Comparison of ENCODE assay signal across 25 cellular contexts in genomic region chr13:59061621-59062020, GRCh38.
"Had no signal": no experiment of that assay in that cellular context is flagged by ENCODE, and none has a peak within 500 bp of the region (broad histone marks: within the 10 kb centered on the region; RNA-seq: fewer than 3 reads in every experiment).

No MANE protein-coding gene starts in this region.

- H3K27me3 Mint-ChIP-seq: activated naive CD8-positive, alpha-beta T cell treated with anti-CD3 and anti-CD28 coated beads, Interleukin-2, amount 10 ng/mL, durations not matched to agents 7 days and 5 days; IgD-negative memory B cell had no signal

- H3K27ac ChIP-seq: adrenal gland, KMS-11, SJCRH30 had no signal

- H3K27ac Mint-ChIP-seq: activated CD8-positive, alpha-beta T cell treated with anti-CD3 and anti-CD28 coated beads, Interleukin-2, amount 10 ng/mL, durations not matched to agents 7 days and 5 days; activated naive CD8-positive, alpha-beta T cell treated with anti-CD3 and anti-CD28 coated beads, Interleukin-2, amount 10 ng/mL, durations not matched to agents 7 days and 5 days; IgD-negative memory B cell; T-helper 1 cell treated with Interleukin-12 subunit alpha and Interleukin-12 subunit beta and Interleukin-4 antibody, amounts not matched to agents 30 μg/mL and 1 μg/mL, for 36 hours; WTC11 had no signal

- H3K9ac ChIP-seq: KMS-11 had no signal

- H3K27me3 ChIP-seq: adrenal gland had no signal

- H3K4me1 Mint-ChIP-seq: activated naive CD8-positive, alpha-beta T cell treated with anti-CD3 and anti-CD28 coated beads, Interleukin-2, amount 10 ng/mL, durations not matched to agents 7 days and 5 days; IgD-negative memory B cell had no signal

- H3K36me3 ChIP-seq: adrenal gland, SJCRH30 had no signal

- H3K36me3 Mint-ChIP-seq: activated naive CD8-positive, alpha-beta T cell treated with anti-CD3 and anti-CD28 coated beads, Interleukin-2, amount 10 ng/mL, durations not matched to agents 7 days and 5 days; IgD-negative memory B cell; WTC11 had no signal

- H3K9me3 Mint-ChIP-seq: activated naive CD8-positive, alpha-beta T cell treated with anti-CD3 and anti-CD28 coated beads, Interleukin-2, amount 10 ng/mL, durations not matched to agents 7 days and 5 days; T-helper 1 cell treated with Interleukin-12 subunit alpha and Interleukin-12 subunit beta and Interleukin-4 antibody, amounts not matched to agents 30 μg/mL and 1 μg/mL, for 36 hours; WTC11 had no signal

- H3K4me3 ChIP-seq: adrenal gland, SJCRH30 had no signal

- H3K9me3 ChIP-seq: adrenal gland, SJCRH30 had no signal

- ATAC-seq: activated CD8-positive, alpha-beta T cell treated with anti-CD3 and anti-CD28 coated beads, Interleukin-2, amount 10 ng/mL, durations not matched to agents 7 days and 5 days; Panc1; Right ventricle myocardium inferior; WTC11 had no signal

- H3K4me1 ChIP-seq: adrenal gland, SJCRH30 had no signal

- H3K4me2 ChIP-seq: KMS-11 had no signal

- H3K4me3 Mint-ChIP-seq: activated CD8-positive, alpha-beta T cell treated with anti-CD3 and anti-CD28 coated beads, Interleukin-2, amount 10 ng/mL, durations not matched to agents 7 days and 5 days; activated naive CD8-positive, alpha-beta T cell treated with anti-CD3 and anti-CD28 coated beads, Interleukin-2, amount 10 ng/mL, durations not matched to agents 7 days and 5 days; IgD-negative memory B cell; T-helper 1 cell treated with Interleukin-12 subunit alpha and Interleukin-12 subunit beta and Interleukin-4 antibody, amounts not matched to agents 30 μg/mL and 1 μg/mL, for 36 hours; WTC11 had no signal

- DNase-seq: activated CD4-positive, alpha-beta T cell treated with anti-CD3 and anti-CD28 coated beads for 48 hours; activated CD4-positive, alpha-beta T cell treated with anti-CD3 and anti-CD28 coated beads, Interleukin-2, amount 50 U/mL, for 4 hours; activated CD4-positive, CD25-positive, alpha-beta regulatory T cell treated with anti-CD3 and anti-CD28 coated beads, Interleukin-2, amount 50 U/mL, for 72 hours; activated CD8-positive, alpha-beta memory T cell treated with anti-CD3 and anti-CD28 coated beads, Interleukin-2, amount 50 U/mL, for 48 hours; activated CD8-positive, alpha-beta T cell treated with anti-CD3 and anti-CD28 coated beads, Interleukin-2, amount 10 ng/mL, durations not matched to agents 7 days and 5 days; activated naive CD4-positive, alpha-beta T cell treated with anti-CD3 and anti-CD28 coated beads, Interleukin-2, amount 50 U/mL, for 16 hours; activated naive CD8-positive, alpha-beta T cell treated with anti-CD3 and anti-CD28 coated beads, Interleukin-2, amount 10 ng/mL, durations not matched to agents 7 days and 5 days; activated T-cell treated with anti-CD3 and anti-CD28 coated beads, Interleukin-2, amount 50 U/mL, for 1 hour; adrenal gland; anterior cingulate cortex; NCI-H1105; NCI-H1436; NCI-H1694 treated with DMSO at 0.1 percent for 48 hours; NCI-H2029 treated with DMSO at 0.1 percent for 48 hours; NCI-H524; NCI-H748 treated with DMSO at 0.1 percent for 48 hours; RPMI8226; SJCRH30; T-helper 9 cell had no signal
